23 cellular contexts compared by ENCODE assay signal in the genomic region with DNA sequence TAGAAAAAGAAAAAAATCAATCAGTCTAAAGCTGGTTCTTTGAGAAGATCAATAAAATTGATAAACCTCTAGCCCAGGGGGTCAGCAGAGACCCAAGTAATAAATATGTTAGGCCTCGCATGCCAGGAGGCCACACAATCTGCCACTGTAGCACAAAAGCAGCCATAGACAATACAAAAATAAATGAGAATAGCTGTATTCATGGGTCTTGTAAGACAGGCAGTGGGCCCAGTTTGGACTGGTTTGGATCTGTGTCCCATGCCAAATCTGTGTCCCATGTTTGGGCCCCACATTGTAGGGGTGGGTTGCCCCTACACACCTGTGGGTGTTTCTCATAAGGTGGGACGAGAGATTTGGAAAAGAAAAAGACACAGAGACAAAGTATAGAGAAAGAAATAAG. TPM values are rescaled to one million over a fixed set of nuclear protein-coding genes. Genes with fewer than 3 reads are reported as not detected.
DNase-seq lines count a peak whose midpoint lies in the region; ATAC-seq lines count a peak whose summit lies in the region.
"Had no signal": no experiment of that assay in that cellular context is flagged by ENCODE, and none has a peak within 500 bp of the region (broad histone marks: within the 10 kb centered on the region; RNA-seq: fewer than 3 reads in every experiment).

No MANE protein-coding gene starts in this region.

- peak overlapping the region in 2 of 4 donors; percentile 35 to 85 for H3K4me3 Mint-ChIP-seq in CD4-positive, CD25-positive, alpha-beta regulatory T cell
- peak overlapping the region in 1 of 3 donors; percentile 40 for H3K4me3 Mint-ChIP-seq in T-cell
- H3K4me3 Mint-ChIP-seq in natural killer cell treated with Interleukin-12 subunit alpha and Interleukin-12 subunit beta and Interleukin-15 and Interleukin-18, amount 100 ng/mL, for 72 hours = no peak overlapping the region
- H3K4me3 Mint-ChIP-seq: activated CD4-positive, alpha-beta T cell treated with anti-CD3 and anti-CD28 coated beads for 36 hours; brain; stimulated activated naive CD8-positive, alpha-beta T cell treated with anti-CD3 and anti-CD28 coated beads, Interleukin-15, amount 100 ng/mL, for 72 hours had no signal

- H3K27me3 ChIP-seq in CD4-positive, CD25-positive, alpha-beta regulatory T cell (ENCODE audit: control insufficient read depth, insufficient read depth, low read length) = no peaks in the 10 kb centered on the region

- POLR2A ChIA-PET in T-cell (lab: Charles Lee) = interaction anchor here in 1 of 2 donors (0.7 kb wide), 1 partner anchor 980 kb away, joined by 3 read pairs; no protein-coding TSS in a partner anchor

- H3K36me3 Mint-ChIP-seq in CD4-positive, CD25-positive, alpha-beta regulatory T cell = no peaks in the 10 kb centered on the region
- H3K36me3 Mint-ChIP-seq in T-cell = no peaks in the 10 kb centered on the region
- no peaks in the 10 kb centered on the region for H3K36me3 Mint-ChIP-seq in natural killer cell treated with Interleukin-12 subunit alpha and Interleukin-12 subunit beta and Interleukin-15 and Interleukin-18, amount 100 ng/mL, for 72 hours
- H3K36me3 Mint-ChIP-seq: brain had no signal

- no peak for DNase-seq in CD4-positive, CD25-positive, alpha-beta regulatory T cell
- DNase-seq in T-cell = no peak
- DNase-seq in head of caudate nucleus = peak in 32 of 42 donors; percentile 28 to 81 (median 61)
- no peak for DNase-seq in natural killer cell treated with Interleukin-12 subunit alpha and Interleukin-12 subunit beta and Interleukin-15 and Interleukin-18, amount 100 ng/mL, for 72 hours (ENCODE audit: low spot score)
- DNase-seq in mucosa of gallbladder (ENCODE audit: low spot score) = no peak
- no peak for DNase-seq in NCI-H82 (lab: John Stamatoyannopoulos, UW)
- DNase-seq: activated CD4-positive, alpha-beta T cell treated with anti-CD3 and anti-CD28 coated beads for 36 hours; activated CD8-positive, alpha-beta memory T cell treated with anti-CD3 and anti-CD28 coated beads, Interleukin-2, amount 50 U/mL, for 4 hours; activated naive CD4-positive, alpha-beta T cell treated with Interleukin-2 at 50 U/mL for 16 hours; KBM-7; NCI-H1048; NCI-H69; OCI-M1; stimulated activated CD4-positive, alpha-beta T cell treated with anti-CD3 and anti-CD28 coated beads, Interleukin-15, amount 100 ng/mL, for 24 hours; stimulated activated naive CD8-positive, alpha-beta T cell treated with anti-CD3 and anti-CD28 coated beads, Interleukin-15, amount 100 ng/mL, for 72 hours; T1000 had no signal

- ATAC-seq in CD4-positive, CD25-positive, alpha-beta regulatory T cell (ENCODE audit: low read depth in 2 of 2) = no peak
- ATAC-seq in T-cell (replicated peaks in 1 of 4) = no peak
- no peak for ATAC-seq in natural killer cell treated with Interleukin-12 subunit alpha and Interleukin-12 subunit beta and Interleukin-15 and Interleukin-18, amount 100 ng/mL, for 72 hours
- ATAC-seq in GM21526 (IDR thresholded peaks at IDR 0.05; ENCODE audit: low FRiP score, unreplicated experiment) = no peak
- ATAC-seq in HG03571 (IDR thresholded peaks at IDR 0.05; ENCODE audit: unreplicated experiment) = no peak
- ATAC-seq: activated CD4-positive, alpha-beta T cell treated with anti-CD3 and anti-CD28 coated beads for 36 hours; stimulated activated naive CD8-positive, alpha-beta T cell treated with anti-CD3 and anti-CD28 coated beads, Interleukin-15, amount 100 ng/mL, for 72 hours had no signal

- intact Hi-C loops in head of caudate nucleus (cut with DNase I) = no loop called here

- H3K9me3 Mint-ChIP-seq in CD4-positive, CD25-positive, alpha-beta regulatory T cell = peaks cover 0 to 1% (median 0%) of the 10 kb centered on the region in 7 donors
- H3K9me3 Mint-ChIP-seq in T-cell = no peaks in the 10 kb centered on the region
- no peaks in the 10 kb centered on the region for H3K9me3 Mint-ChIP-seq in natural killer cell treated with Interleukin-12 subunit alpha and Interleukin-12 subunit beta and Interleukin-15 and Interleukin-18, amount 100 ng/mL, for 72 hours
- H3K9me3 Mint-ChIP-seq: stimulated activated naive CD8-positive, alpha-beta T cell treated with anti-CD3 and anti-CD28 coated beads, Interleukin-15, amount 100 ng/mL, for 72 hours had no signal

- peaks cover 32 to 66% (median 52%) of the 10 kb centered on the region in 4 donors for H3K4me1 Mint-ChIP-seq in CD4-positive, CD25-positive, alpha-beta regulatory T cell
- peaks cover 60 to 66% (median 64%) of the 10 kb centered on the region in 3 donors for H3K4me1 Mint-ChIP-seq in T-cell
- peaks cover 38 to 54% of the 10 kb centered on the region in 2 donors for H3K4me1 Mint-ChIP-seq in natural killer cell treated with Interleukin-12 subunit alpha and Interleukin-12 subunit beta and Interleukin-15 and Interleukin-18, amount 100 ng/mL, for 72 hours (ENCODE audit: low read depth in 2 of 2)

- no peaks in the 10 kb centered on the region for H3K27me3 Mint-ChIP-seq in CD4-positive, CD25-positive, alpha-beta regulatory T cell
- H3K27me3 Mint-ChIP-seq in T-cell = no peaks in the 10 kb centered on the region
- H3K27me3 Mint-ChIP-seq in natural killer cell treated with Interleukin-12 subunit alpha and Interleukin-12 subunit beta and Interleukin-15 and Interleukin-18, amount 100 ng/mL, for 72 hours = no peaks in the 10 kb centered on the region
- H3K27me3 Mint-ChIP-seq: activated CD4-positive, alpha-beta T cell treated with anti-CD3 and anti-CD28 coated beads for 36 hours; stimulated activated naive CD8-positive, alpha-beta T cell treated with anti-CD3 and anti-CD28 coated beads, Interleukin-15, amount 100 ng/mL, for 72 hours had no signal

- H3K27ac Mint-ChIP-seq in CD4-positive, CD25-positive, alpha-beta regulatory T cell = peak overlapping the region; percentile 68 to 93 (median 83)
- H3K27ac Mint-ChIP-seq in T-cell = peak overlapping the region; percentile 89 to 92
- H3K27ac Mint-ChIP-seq in natural killer cell treated with Interleukin-12 subunit alpha and Interleukin-12 subunit beta and Interleukin-15 and Interleukin-18, amount 100 ng/mL, for 72 hours = peak overlapping the region; percentile 12 to 44
- H3K27ac Mint-ChIP-seq: activated CD4-positive, alpha-beta T cell treated with anti-CD3 and anti-CD28 coated beads for 36 hours; stimulated activated naive CD8-positive, alpha-beta T cell treated with anti-CD3 and anti-CD28 coated beads, Interleukin-15, amount 100 ng/mL, for 72 hours had no signal

- no peaks in the 10 kb centered on the region for H3K36me3 ChIP-seq in CD4-positive, CD25-positive, alpha-beta regulatory T cell (ENCODE audit: control insufficient read depth, insufficient read depth, low read length)

- H3K27ac ChIP-seq in CD4-positive, CD25-positive, alpha-beta regulatory T cell (ENCODE audit: insufficient read depth, low read length, poor library complexity, severe bottlenecking) = peak overlapping the region; percentile 23

- peak overlapping the region; percentile 18 for H3K4me3 ChIP-seq in CD4-positive, CD25-positive, alpha-beta regulatory T cell (ENCODE audit: low read depth, low read length)
- H3K4me3 ChIP-seq: lung had no signal

- H3K9me3 ChIP-seq in CD4-positive, CD25-positive, alpha-beta regulatory T cell (ENCODE audit: control insufficient read depth in 2 of 2, low read length in 2 of 2) = no peaks in the 10 kb centered on the region

- H3K4me1 ChIP-seq in CD4-positive, CD25-positive, alpha-beta regulatory T cell (ENCODE audit: control insufficient read depth, insufficient read depth, low read length, poor library complexity, severe bottlenecking) = peaks cover 50% of the 10 kb centered on the region

- CTCF ChIA-PET in T-cell (lab: Charles Lee) = interaction anchor here in 1 of 2 donors (0.6 to 1.4 kb wide), 3 partner anchors 12 to 91 kb away, joined by 3 to 4 read pairs (median 4); no protein-coding TSS in a partner anchor

RNA-seq across cellular contexts. Expression of a gene that starts 6.6 kb away (rescaled TPM):
- 118 TPM for total RNA-seq in CD4-positive, CD25-positive, alpha-beta regulatory T cell
- 100 to 1,000 TPM; 405 to 493 (median 439) TPM for polyA plus RNA-seq in CD4-positive, CD25-positive, alpha-beta regulatory T cell
- total RNA-seq in T-cell = 100 to 1,000 TPM in 4 of 5 donors, 10 to 100 TPM in 1; 90.2 to 144 (median 126) TPM
- total RNA-seq in natural killer cell treated with Interleukin-12 subunit alpha and Interleukin-12 subunit beta and Interleukin-15 and Interleukin-18, amount 100 ng/mL, for 72 hours = 100 to 1,000 TPM in 1 of 2 donors, 10 to 100 TPM in 1; 42.5 to 193 TPM
- 87.0 TPM for total RNA-seq in mucosa of gallbladder
- polyA plus RNA-seq: neural cell had no signal

RNA-seq across cellular contexts. Expression of a gene that starts 24.1 kb away (rescaled TPM):
- 0.94 TPM for total RNA-seq in CD4-positive, CD25-positive, alpha-beta regulatory T cell
- polyA plus RNA-seq in CD4-positive, CD25-positive, alpha-beta regulatory T cell = not detected
- total RNA-seq in T-cell (not detected), mucosa of gallbladder (0.26 TPM)
- under 1 TPM in 1 of 2 donors, not detected in 1; 0.59 TPM for total RNA-seq in natural killer cell treated with Interleukin-12 subunit alpha and Interleukin-12 subunit beta and Interleukin-15 and Interleukin-18, amount 100 ng/mL, for 72 hours
- total RNA-seq: activated CD4-positive, alpha-beta T cell treated with anti-CD3 and anti-CD28 coated beads for 36 hours; renal cortical epithelial cell had no signal
- polyA plus RNA-seq: AG04450, neural cell had no signal

RNA-seq across cellular contexts. Expression of a gene that starts 33.2 kb away (rescaled TPM):
- not detected for total RNA-seq in CD4-positive, CD25-positive, alpha-beta regulatory T cell
- under 1 TPM in 2 of 4 donors, not detected in 2; 0.28 to 0.47 TPM for polyA plus RNA-seq in CD4-positive, CD25-positive, alpha-beta regulatory T cell
- total RNA-seq in T-cell (under 1 TPM in 2 of 5 donors, not detected in 3; 0.51 to 0.53 TPM), mucosa of gallbladder (2.1 TPM)
- total RNA-seq in natural killer cell treated with Interleukin-12 subunit alpha and Interleukin-12 subunit beta and Interleukin-15 and Interleukin-18, amount 100 ng/mL, for 72 hours = 1 to 10 TPM in 1 of 2 donors, not detected in 1; 1.4 TPM
- total RNA-seq: activated CD4-positive, alpha-beta T cell treated with anti-CD3 and anti-CD28 coated beads for 36 hours; renal cortical epithelial cell had no signal
- polyA plus RNA-seq: AG04450, neural cell had no signal

RNA-seq across cellular contexts. Expression of a gene that starts 39.1 kb away (rescaled TPM):
- 1.8 TPM for total RNA-seq in CD4-positive, CD25-positive, alpha-beta regulatory T cell
- not detected for polyA plus RNA-seq in CD4-positive, CD25-positive, alpha-beta regulatory T cell
- under 1 TPM in 3 of 5 donors, not detected in 2; 0.16 to 0.32 (median 0.23) TPM for total RNA-seq in T-cell
- total RNA-seq in natural killer cell treated with Interleukin-12 subunit alpha and Interleukin-12 subunit beta and Interleukin-15 and Interleukin-18, amount 100 ng/mL, for 72 hours = under 1 TPM in 1 of 2 donors, not detected in 1; 0.36 TPM
- total RNA-seq in mucosa of gallbladder = 1.7 TPM
- polyA plus RNA-seq: AG04450 had no signal

Comparison
In these comparisons a context has a peak if more than half of its experiments do, and no peak if none do; other contexts are left out.
1. DNase-seq: peak in head of caudate nucleus (32 of 42); none in CD4-positive, CD25-positive, alpha-beta regulatory T cell (0 of 3), T-cell (0 of 34), natural killer cell treated with Interleukin-12 subunit alpha and Interleukin-12 subunit beta and Interleukin-15 and Interleukin-18, amount 100 ng/mL, for 72 hours (single experiment), mucosa of gallbladder (single experiment) and NCI-H82 (single experiment).
2. H3K27ac Mint-ChIP-seq: peak in every context shown above with its lines; median percentile 90 in T-cell; 83 in CD4-positive, CD25-positive, alpha-beta regulatory T cell; 28 in natural killer cell treated with Interleukin-12 subunit alpha and Interleukin-12 subunit beta and Interleukin-15 and Interleukin-18, amount 100 ng/mL, for 72 hours.